In genomic region chr17:17628388-17629008, GRCh38 we compare ENCODE assay signal across 9 cellular contexts. TPM values are rescaled to one million over a fixed set of nuclear protein-coding genes. Genes with fewer than 3 reads are reported as not detected.
DNase-seq lines count a peak whose midpoint lies in the region; ATAC-seq and TF ChIP-seq lines count a peak whose summit lies in the region.
"Had no signal": no experiment of that assay in that cellular context is flagged by ENCODE, and none has a peak within 500 bp of the region (broad histone marks: within the 10 kb centered on the region; RNA-seq: fewer than 3 reads in every experiment).

No MANE protein-coding gene starts in this region.

- H3K27ac ChIP-seq in psoas muscle: no peak overlapping the region
- H3K27ac ChIP-seq: esophagus squamous epithelium had no signal

- no peaks in the 10 kb centered on the region for H3K36me3 Mint-ChIP-seq in activated naive CD8-positive, alpha-beta T cell treated with anti-CD3 and anti-CD28 coated beads for 36 hours

- no peak for TF ChIP-seq CTCF in GM10266 (IDR thresholded peaks at IDR 0.05; ENCODE audit: control insufficient read depth, insufficient read depth, low read depth, missing control alignments)
- TF ChIP-seq CTCF in psoas muscle (IDR thresholded peaks at IDR 0.05): no peak

- ATAC-seq in GM19452 (IDR thresholded peaks at IDR 0.05; ENCODE audit: unreplicated experiment) (no peak), sciatic nerve (no peak), psoas muscle (no peak)

- intact Hi-C loops in sciatic nerve (cut with DNase I): no loop called here
- intact Hi-C loops in psoas muscle (cut with DNase I): no loop called here

- no peaks in the 10 kb centered on the region for H3K36me3 ChIP-seq in psoas muscle (ENCODE audit: insufficient read depth in 1 of 2, low read depth in 1 of 2)
- H3K36me3 ChIP-seq: esophagus squamous epithelium had no signal

- 56 to 64% (median 56%) methylated on average over 17 of the region's 17 CpGs for WGBS in psoas muscle, 3 donors

- no peaks in the 10 kb centered on the region for H3K27me3 Mint-ChIP-seq in activated naive CD8-positive, alpha-beta T cell treated with anti-CD3 and anti-CD28 coated beads for 36 hours

- no peaks in the 10 kb centered on the region for H3K4me1 ChIP-seq in psoas muscle

- no peak overlapping the region for H3K4me3 ChIP-seq in psoas muscle

- H3K9me3 ChIP-seq in psoas muscle: no peaks in the 10 kb centered on the region
- H3K9me3 ChIP-seq: esophagus squamous epithelium had no signal

- peaks cover 1% of the 10 kb centered on the region for H3K9me3 Mint-ChIP-seq in activated naive CD8-positive, alpha-beta T cell treated with anti-CD3 and anti-CD28 coated beads for 36 hours

- H3K4me3 Mint-ChIP-seq in activated naive CD8-positive, alpha-beta T cell treated with anti-CD3 and anti-CD28 coated beads for 36 hours: peak overlapping the region; percentile 68

- peaks cover 4% of the 10 kb centered on the region for H3K4me1 Mint-ChIP-seq in activated naive CD8-positive, alpha-beta T cell treated with anti-CD3 and anti-CD28 coated beads for 36 hours

- peak overlapping the region; percentile 81 for H3K27ac Mint-ChIP-seq in activated naive CD8-positive, alpha-beta T cell treated with anti-CD3 and anti-CD28 coated beads for 36 hours

- H3K27me3 ChIP-seq in psoas muscle (ENCODE audit: insufficient read depth in 3 of 3, low read length in 2 of 3): peaks cover 0 to 5% (median 0%) of the 10 kb centered on the region in 3 donors

- DNase-seq in GM10266 (ENCODE audit: extremely low spot score) (peak; percentile 59), RPMI7951 (ENCODE audit: low read depth) (peak; percentile 47), AG08396 (ENCODE audit: low spot score) (no peak), sciatic nerve (ENCODE audit: low spot score) (no peak), psoas muscle (no peak)
- DNase-seq in activated naive CD8-positive, alpha-beta T cell treated with anti-CD3 and anti-CD28 coated beads for 36 hours: peak; percentile 47
- DNase-seq in stimulated activated CD4-positive, alpha-beta T cell treated with anti-CD3 and anti-CD28 coated beads, Interleukin-4, amount 100 ng/mL, for 24 hours: peak; percentile 50
- DNase-seq: esophagus squamous epithelium had no signal

RNA-seq across cellular contexts. Expression of gene PEMT, which starts 37.0 kb away (rescaled TPM):
- 30.9 and 41.3 TPM in 2 replicates for total RNA-seq in RPMI7951 (2014; rRNA removed; shearing (Covaris generic))
- 10 to 100 TPM; 34.0 to 40.0 TPM for total RNA-seq in activated naive CD8-positive, alpha-beta T cell treated with anti-CD3 and anti-CD28 coated beads for 36 hours
- total RNA-seq in sciatic nerve (27.6 TPM), psoas muscle (10 to 100 TPM; 15.9 to 28.1 (median 21.7) TPM)
- 10 to 100 TPM; 24.1 to 79.0 (median 35.7) TPM for polyA plus RNA-seq in psoas muscle

RNA-seq across cellular contexts. Expression of gene RAI1, which starts 52.8 kb away (rescaled TPM):
- total RNA-seq in RPMI7951 (2014; rRNA removed; shearing (Covaris generic)): 2.8 and 3.2 TPM in 2 replicates
- total RNA-seq in activated naive CD8-positive, alpha-beta T cell treated with anti-CD3 and anti-CD28 coated beads for 36 hours: 10 to 100 TPM; 19.6 to 21.1 TPM
- 62.0 TPM for total RNA-seq in sciatic nerve
- total RNA-seq in psoas muscle: 1 to 10 TPM; 6.8 to 7.9 (median 7.2) TPM
- 1 to 10 TPM; 4.0 to 9.0 (median 6.6) TPM for polyA plus RNA-seq in psoas muscle

Comparison
In these comparisons a context has a peak if more than half of its experiments do, and no peak if none do; other contexts are left out.
1. DNase-seq: peak in GM10266 (single experiment), RPMI7951 (single experiment), activated naive CD8-positive, alpha-beta T cell treated with anti-CD3 and anti-CD28 coated beads for 36 hours (single experiment) and stimulated activated CD4-positive, alpha-beta T cell treated with anti-CD3 and anti-CD28 coated beads, Interleukin-4, amount 100 ng/mL, for 24 hours (single experiment); none in AG08396 (single experiment), sciatic nerve (single experiment) and psoas muscle (0 of 2).